1 cellular context compared by ENCODE assay signal in genomic region chr7:154640266-154640865, GRCh38.
TF ChIP-seq lines count a peak whose summit lies in the region.

No MANE protein-coding gene starts in this region.

TF ChIP-seq in GM12878, 131 proteins besides CTCF, POLR2A, EP300 and RAD21:
- TF ChIP-seq BCL3 (IDR thresholded peaks at IDR 0.05; ENCODE audit: borderline replicate concordance, insufficient read depth, low read depth, low read length, poor library complexity, severe bottlenecking) (peak; percentile 56), ZNF687 (IDR thresholded peaks at IDR 0.05) (no peak)
